Comparison of ENCODE assay signal across 19 cellular contexts in genomic region chr3:167859610-167860009, GRCh38.
"Had no signal": no experiment of that assay in that cellular context is flagged by ENCODE, and none has a peak within 500 bp of the region (broad histone marks: within the 10 kb centered on the region; RNA-seq: fewer than 3 reads in every experiment).

No MANE protein-coding gene starts in this region.

- H3K36me3 Mint-ChIP-seq: activated naive CD4-positive, alpha-beta T cell treated with anti-CD3 and anti-CD28 coated beads, Interleukin-2, amount 50 U/mL, for 72 hours; immature natural killer cell had no signal

- DNase-seq: activated CD4-positive, alpha-beta T cell treated with anti-CD3 and anti-CD28 coated beads, Interleukin-2, amount 50 U/mL, for 4 hours; activated gamma-delta T cell treated with Interleukin-2 at 50 U/mL for 16 hours; activated T-cell treated with anti-CD3 and anti-CD28 coated beads for 4 hours; adrenal gland; effector CD4-positive, alpha-beta T cell; immature natural killer cell; kidney glomerular epithelial cell; left ventricle myocardium inferior; mammary epithelial cell; nephron progenitor cell; nucleus accumbens; posterior cingulate gyrus; stimulated activated naive CD4-positive, alpha-beta T cell; thyroid gland; uterus had no signal

- H3K4me3 Mint-ChIP-seq: activated T-helper 1 cell treated with anti-CD3 and anti-CD28 coated beads, Interleukin-12 subunit alpha, Interleukin-12 subunit beta, Interleukin-2, Interleukin-4 antibody, amounts not matched to agents 30 ng/mL and 10 ng/mL and 1 ng/mL, durations not matched to agents 14 hours and 24 hours and 36 hours; immature natural killer cell; nephron progenitor cell had no signal

- ATAC-seq: activated naive CD4-positive, alpha-beta T cell treated with anti-CD3 and anti-CD28 coated beads, Interleukin-2, amount 50 U/mL, for 72 hours; gastroesophageal sphincter had no signal

- H3K9me3 Mint-ChIP-seq: activated naive CD4-positive, alpha-beta T cell treated with anti-CD3 and anti-CD28 coated beads, Interleukin-2, amount 50 U/mL, for 72 hours; activated T-helper 1 cell treated with anti-CD3 and anti-CD28 coated beads, Interleukin-12 subunit alpha, Interleukin-12 subunit beta, Interleukin-2, Interleukin-4 antibody, amounts not matched to agents 30 ng/mL and 10 ng/mL and 1 ng/mL, durations not matched to agents 14 hours and 24 hours and 36 hours; immature natural killer cell; nephron progenitor cell had no signal

- H3K27ac Mint-ChIP-seq: activated T-helper 1 cell treated with anti-CD3 and anti-CD28 coated beads, Interleukin-12 subunit alpha, Interleukin-12 subunit beta, Interleukin-2, Interleukin-4 antibody, amounts not matched to agents 30 ng/mL and 10 ng/mL and 1 ng/mL, durations not matched to agents 14 hours and 24 hours and 36 hours; immature natural killer cell; nephron progenitor cell had no signal

- H3K4me1 Mint-ChIP-seq: immature natural killer cell, nephron progenitor cell had no signal

- FAIRE-seq: astrocyte had no signal
